Comparison of ENCODE assay signal across 15 cellular contexts in genomic region chr17:78089557-78090281, GRCh38. TPM values are rescaled to one million over a fixed set of nuclear protein-coding genes. Genes with fewer than 3 reads are reported as not detected.
DNase-seq lines count a peak whose midpoint lies in the region; ATAC-seq and TF ChIP-seq lines count a peak whose summit lies in the region.
"Had no signal": no experiment of that assay in that cellular context is flagged by ENCODE, and none has a peak within 500 bp of the region (broad histone marks: within the 10 kb centered on the region; RNA-seq: fewer than 3 reads in every experiment).

No MANE protein-coding gene starts in this region.

- ATAC-seq in T-helper 17 cell: no peak
- no peak for ATAC-seq in effector memory CD8-positive, alpha-beta T cell (replicated peaks)
- ATAC-seq in left colon: no peak

- H3K4me3 Mint-ChIP-seq in activated CD4-positive, alpha-beta memory T cell treated with anti-CD3 and anti-CD28 coated beads for 36 hours: no peak overlapping the region
- no peak overlapping the region for H3K4me3 Mint-ChIP-seq in activated CD4-positive, alpha-beta memory T cell treated with anti-CD3 and anti-CD28 coated beads, Interleukin-2, amount 10 ng/mL, durations not matched to agents 7 days and 5 days
- H3K4me3 Mint-ChIP-seq in T-helper 17 cell: no peak overlapping the region
- H3K4me3 Mint-ChIP-seq in effector memory CD8-positive, alpha-beta T cell: no peak overlapping the region

- TF ChIP-seq POLR2A in spleen (IDR thresholded peaks at IDR 0.05): no peak
- no peak for TF ChIP-seq POLR2A in esophagus squamous epithelium (IDR thresholded peaks at IDR 0.05)

- H3K36me3 Mint-ChIP-seq in activated CD4-positive, alpha-beta memory T cell treated with anti-CD3 and anti-CD28 coated beads for 36 hours: peaks cover 27% of the 10 kb centered on the region
- peaks cover 38% of the 10 kb centered on the region for H3K36me3 Mint-ChIP-seq in activated CD4-positive, alpha-beta memory T cell treated with anti-CD3 and anti-CD28 coated beads, Interleukin-2, amount 10 ng/mL, durations not matched to agents 7 days and 5 days (ENCODE audit: low read depth)
- no peaks in the 10 kb centered on the region for H3K36me3 Mint-ChIP-seq in T-helper 17 cell (ENCODE audit: low read depth)
- peaks cover 91% of the 10 kb centered on the region for H3K36me3 Mint-ChIP-seq in effector memory CD8-positive, alpha-beta T cell (ENCODE audit: insufficient read depth)

- TF ChIP-seq CTCF in left ventricle myocardium inferior (IDR thresholded peaks at IDR 0.05; ENCODE audit: borderline replicate concordance) (no peak), spleen (IDR thresholded peaks at IDR 0.05 in 8 of 11, conservative IDR thresholded peaks at IDR 0.05 in 3 of 11) (no peak), esophagus squamous epithelium (IDR thresholded peaks at IDR 0.05) (no peak)

- 63 to 73% (median 69%) methylated on average over 7 of the region's 7 CpGs for WGBS in spleen, 5 donors
- WGBS in esophagus squamous epithelium, 2 donors: 57 to 64% methylated on average over 7 of the region's 7 CpGs

- POLR2A ChIA-PET in activated CD4-positive, alpha-beta memory T cell treated with anti-CD3 and anti-CD28 coated beads for 36 hours (lab: Charles Lee): no interaction called here
- POLR2A ChIA-PET in activated CD4-positive, alpha-beta memory T cell treated with anti-CD3 and anti-CD28 coated beads, Interleukin-2, amount 10 ng/mL, durations not matched to agents 7 days and 5 days (lab: Charles Lee): no interaction called here

- DNase-seq in activated CD4-positive, alpha-beta memory T cell treated with anti-CD3 and anti-CD28 coated beads for 36 hours: no peak
- no peak for DNase-seq in activated CD4-positive, alpha-beta memory T cell treated with anti-CD3 and anti-CD28 coated beads, Interleukin-2, amount 10 ng/mL, durations not matched to agents 7 days and 5 days
- DNase-seq in T-helper 17 cell (no peak), left ventricle myocardium inferior (no peak), spleen (no peak), left colon (no peak), esophagus squamous epithelium (lab: John Stamatoyannopoulos, UW) (no peak)
- DNase-seq in effector memory CD8-positive, alpha-beta T cell: no peak
- DNase-seq: Caco-2, kidney glomerular epithelial cell, NCI-H2029 treated with DMSO at 0.1 percent for 48 hours, NCI-H69, T1000 had no signal

- H3K27me3 ChIP-seq in left ventricle myocardium inferior (ENCODE audit: low read depth): no peaks in the 10 kb centered on the region
- H3K27me3 ChIP-seq in spleen (replicated peaks in 1 of 7): no peaks in the 10 kb centered on the region
- H3K27me3 ChIP-seq in esophagus squamous epithelium: no peaks in the 10 kb centered on the region
- H3K27me3 ChIP-seq: vagina had no signal

- H3K27ac ChIP-seq in left ventricle myocardium inferior (replicated peaks) (peak overlapping the region; percentile 69), spleen (peak overlapping the region; percentile 7 to 68 (median 49)), esophagus squamous epithelium (peak overlapping the region in 1 of 4 donors; percentile 48)
- H3K27ac ChIP-seq: vagina had no signal

- H3K4me1 ChIP-seq in left ventricle myocardium inferior (peaks cover 24% of the 10 kb centered on the region), spleen (peaks cover 0 to 12% (median 8%) of the 10 kb centered on the region in 6 donors), esophagus squamous epithelium (peaks cover 0 to 11% (median 6%) of the 10 kb centered on the region in 3 donors)
- H3K4me1 ChIP-seq: Caco-2, vagina had no signal

- H3K4me3 ChIP-seq in left ventricle myocardium inferior: no peak overlapping the region
- no peak overlapping the region for H3K4me3 ChIP-seq in spleen
- no peak overlapping the region for H3K4me3 ChIP-seq in esophagus squamous epithelium
- H3K4me3 ChIP-seq: vagina had no signal

- H3K9me3 Mint-ChIP-seq in activated CD4-positive, alpha-beta memory T cell treated with anti-CD3 and anti-CD28 coated beads for 36 hours: no peaks in the 10 kb centered on the region
- no peaks in the 10 kb centered on the region for H3K9me3 Mint-ChIP-seq in activated CD4-positive, alpha-beta memory T cell treated with anti-CD3 and anti-CD28 coated beads, Interleukin-2, amount 10 ng/mL, durations not matched to agents 7 days and 5 days
- no peaks in the 10 kb centered on the region for H3K9me3 Mint-ChIP-seq in effector memory CD8-positive, alpha-beta T cell

- intact Hi-C loops in activated CD4-positive, alpha-beta memory T cell treated with anti-CD3 and anti-CD28 coated beads for 36 hours (cut with micrococcal nuclease): no loop called here
- intact Hi-C loops in left ventricle myocardium inferior (cut with micrococcal nuclease) (no loop called here), spleen (cut with DNase I; ENCODE audit: low total_unique reads) (no loop called here), left colon (cut with DNase I, micrococcal nuclease) (no loop called here), esophagus squamous epithelium (cut with DNase I) (no loop called here)

- H3K9me3 ChIP-seq in T-helper 17 cell (ENCODE audit: control insufficient read depth, low read length, poor library complexity, severe bottlenecking): no peaks in the 10 kb centered on the region
- no peaks in the 10 kb centered on the region for H3K9me3 ChIP-seq in left ventricle myocardium inferior (replicated peaks)
- no peaks in the 10 kb centered on the region for H3K9me3 ChIP-seq in spleen
- H3K9me3 ChIP-seq in esophagus squamous epithelium: no peaks in the 10 kb centered on the region
- H3K9me3 ChIP-seq: Caco-2, vagina had no signal

- CTCF ChIA-PET in activated CD4-positive, alpha-beta memory T cell treated with anti-CD3 and anti-CD28 coated beads for 36 hours (lab: Charles Lee): interaction anchor here (1.4 to 1.5 kb wide), 2 partner anchors 71 to 86 kb away, joined by 4 to 5 read pairs; no protein-coding TSS in a partner anchor
- CTCF ChIA-PET in activated CD4-positive, alpha-beta memory T cell treated with anti-CD3 and anti-CD28 coated beads, Interleukin-2, amount 10 ng/mL, durations not matched to agents 7 days and 5 days (lab: Charles Lee): interaction anchor here (0.6 to 1.7 kb wide), 3 partner anchors 69 to 112 kb away, joined by 3 to 5 read pairs (median 3); no protein-coding TSS in a partner anchor

- peaks cover 4% of the 10 kb centered on the region for H3K4me1 Mint-ChIP-seq in activated CD4-positive, alpha-beta memory T cell treated with anti-CD3 and anti-CD28 coated beads for 36 hours (ENCODE audit: low read depth)
- H3K4me1 Mint-ChIP-seq in activated CD4-positive, alpha-beta memory T cell treated with anti-CD3 and anti-CD28 coated beads, Interleukin-2, amount 10 ng/mL, durations not matched to agents 7 days and 5 days: peaks cover 1% of the 10 kb centered on the region
- peaks cover 2% of the 10 kb centered on the region for H3K4me1 Mint-ChIP-seq in T-helper 17 cell
- peaks cover 0 to 2% of the 10 kb centered on the region in 2 donors for H3K4me1 Mint-ChIP-seq in effector memory CD8-positive, alpha-beta T cell (ENCODE audit: low read depth in 2 of 2)

- no peaks in the 10 kb centered on the region for H3K27me3 Mint-ChIP-seq in activated CD4-positive, alpha-beta memory T cell treated with anti-CD3 and anti-CD28 coated beads for 36 hours
- no peaks in the 10 kb centered on the region for H3K27me3 Mint-ChIP-seq in activated CD4-positive, alpha-beta memory T cell treated with anti-CD3 and anti-CD28 coated beads, Interleukin-2, amount 10 ng/mL, durations not matched to agents 7 days and 5 days
- no peaks in the 10 kb centered on the region for H3K27me3 Mint-ChIP-seq in T-helper 17 cell
- H3K27me3 Mint-ChIP-seq in effector memory CD8-positive, alpha-beta T cell: no peaks in the 10 kb centered on the region

- peak overlapping the region; percentile 44 for H3K27ac Mint-ChIP-seq in activated CD4-positive, alpha-beta memory T cell treated with anti-CD3 and anti-CD28 coated beads for 36 hours
- no peak overlapping the region for H3K27ac Mint-ChIP-seq in activated CD4-positive, alpha-beta memory T cell treated with anti-CD3 and anti-CD28 coated beads, Interleukin-2, amount 10 ng/mL, durations not matched to agents 7 days and 5 days
- H3K27ac Mint-ChIP-seq in T-helper 17 cell: peak overlapping the region; percentile 63
- H3K27ac Mint-ChIP-seq in effector memory CD8-positive, alpha-beta T cell: peak overlapping the region in 1 of 2 donors; percentile 29

- H3K36me3 ChIP-seq in left ventricle myocardium inferior: peaks cover 98% of the 10 kb centered on the region
- peaks cover 5 to 99% (median 76%) of the 10 kb centered on the region in 6 donors for H3K36me3 ChIP-seq in spleen
- H3K36me3 ChIP-seq in esophagus squamous epithelium: peaks cover 9 to 96% (median 10%) of the 10 kb centered on the region in 3 donors

RNA-seq across cellular contexts. Expression of gene TMC6, which starts 38.8 kb away (rescaled TPM):
- total RNA-seq in activated CD4-positive, alpha-beta memory T cell treated with anti-CD3 and anti-CD28 coated beads for 36 hours: 100 to 1,000 TPM; 157 to 162 TPM
- total RNA-seq in activated CD4-positive, alpha-beta memory T cell treated with anti-CD3 and anti-CD28 coated beads, Interleukin-2, amount 10 ng/mL, durations not matched to agents 7 days and 5 days: 100 to 1,000 TPM; 460 to 463 TPM
- total RNA-seq in T-helper 17 cell (100 to 1,000 TPM; 609 to 822 TPM), left ventricle myocardium inferior (39.5 TPM), spleen (100 to 1,000 TPM; 169 to 425 (median 354) TPM), left colon (100 to 1,000 TPM in 1 of 2 donors, 10 to 100 TPM in 1; 83.5 to 119 TPM), esophagus squamous epithelium (10 to 100 TPM; 13.3 to 39.6 (median 32.2) TPM)
- 100 to 1,000 TPM; 132 to 269 (median 252) TPM for polyA plus RNA-seq in spleen

RNA-seq across cellular contexts. Expression of gene TMC8, which starts 40.9 kb away (rescaled TPM):
- 100 to 1,000 TPM; 134 to 140 TPM for total RNA-seq in activated CD4-positive, alpha-beta memory T cell treated with anti-CD3 and anti-CD28 coated beads for 36 hours
- total RNA-seq in activated CD4-positive, alpha-beta memory T cell treated with anti-CD3 and anti-CD28 coated beads, Interleukin-2, amount 10 ng/mL, durations not matched to agents 7 days and 5 days: 100 to 1,000 TPM; 316 to 334 TPM
- total RNA-seq in T-helper 17 cell (100 to 1,000 TPM; 352 to 481 TPM), left ventricle myocardium inferior (1.3 TPM), spleen (100 to 1,000 TPM; 116 to 222 (median 205) TPM), left colon (1 to 10 TPM; 3.4 to 8.8 TPM), esophagus squamous epithelium (1 to 10 TPM in 3 of 4 donors, under 1 TPM in 1; 1.00 to 5.7 (median 1.5) TPM)
- 100 to 1,000 TPM; 103 to 191 (median 158) TPM for polyA plus RNA-seq in spleen
- total RNA-seq: Caco-2 had no signal

RNA-seq across cellular contexts. Expression of gene C17orf99, which starts 56.5 kb away (rescaled TPM):
- not detected for total RNA-seq in activated CD4-positive, alpha-beta memory T cell treated with anti-CD3 and anti-CD28 coated beads for 36 hours
- total RNA-seq in activated CD4-positive, alpha-beta memory T cell treated with anti-CD3 and anti-CD28 coated beads, Interleukin-2, amount 10 ng/mL, durations not matched to agents 7 days and 5 days: not detected
- total RNA-seq in T-helper 17 cell (not detected), left ventricle myocardium inferior (not detected), spleen (1 to 10 TPM in 2 of 7 donors, under 1 TPM in 2, not detected in 3; 0.19 to 3.0 (median 0.95) TPM), left colon (not detected), esophagus squamous epithelium (under 1 TPM in 2 of 4 donors, not detected in 2; 0.19 to 0.21 TPM)
- polyA plus RNA-seq in spleen: under 1 TPM in 2 of 3 donors, not detected in 1; 0.46 TPM
- total RNA-seq: Caco-2, pulmonary artery endothelial cell, vagina had no signal

Comparison
In these comparisons a context has a peak if more than half of its experiments do, and no peak if none do; other contexts are left out.
1. RNA of gene TMC8, which starts 40.9 kb away (total RNA-seq): 352 to 481 TPM in T-helper 17 cell, 316 to 334 TPM in activated CD4-positive, alpha-beta memory T cell treated with anti-CD3 and anti-CD28 coated beads, Interleukin-2, amount 10 ng/mL, durations not matched to agents 7 days and 5 days, 116 to 222 TPM in spleen and 134 to 140 TPM in activated CD4-positive, alpha-beta memory T cell treated with anti-CD3 and anti-CD28 coated beads for 36 hours; 3.4 to 8.8 TPM in left colon, 1.00 to 5.7 TPM in esophagus squamous epithelium and 1.3 TPM in left ventricle myocardium inferior (single experiment); every median in the first group is over 10 times any median in the second.